9 cellular contexts compared by ENCODE assay signal in the genomic region with DNA sequence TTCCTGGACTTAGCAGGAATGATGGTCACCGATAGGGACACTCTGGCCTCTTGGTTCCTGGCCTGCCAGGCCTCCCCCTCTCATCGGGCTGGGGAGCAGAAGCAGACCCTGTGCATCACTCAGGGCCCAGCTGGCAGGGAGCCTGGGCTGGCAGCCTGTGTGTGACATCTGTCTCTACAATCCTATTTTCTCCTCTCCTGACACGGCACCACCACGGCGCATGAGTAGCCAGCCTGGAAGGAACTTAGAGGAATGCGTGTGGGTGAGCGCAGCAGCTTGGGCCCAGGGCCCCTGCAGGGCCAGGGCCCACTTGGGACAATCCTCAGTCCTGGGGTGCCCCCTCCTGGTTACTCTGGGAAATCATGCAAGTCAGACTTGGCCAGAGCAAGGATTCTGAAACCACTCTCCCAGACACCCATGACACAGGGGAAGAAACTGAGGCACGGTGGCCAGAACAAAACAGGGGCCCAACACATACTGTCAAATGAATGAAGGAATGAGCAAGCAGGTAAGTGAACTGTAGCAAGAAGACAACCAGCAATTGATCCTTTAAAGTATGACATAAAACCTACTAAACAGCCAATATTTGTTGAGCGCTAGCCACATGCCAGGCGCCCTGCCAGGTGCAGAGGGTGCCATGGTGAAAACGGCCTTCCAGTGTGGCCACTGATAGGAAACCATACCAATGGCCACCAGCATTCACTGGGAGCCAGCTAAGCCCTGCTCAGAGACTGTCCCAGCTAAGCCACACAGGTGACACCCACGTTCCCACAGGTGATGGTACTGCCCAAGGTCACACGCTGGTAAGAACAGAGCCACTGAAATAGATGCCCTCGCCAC. TPM values are rescaled to one million over a fixed set of nuclear protein-coding genes. Genes with fewer than 3 reads are reported as not detected.
DNase-seq lines count a peak whose midpoint lies in the region; ATAC-seq and TF ChIP-seq lines count a peak whose summit lies in the region.
"Had no signal": no experiment of that assay in that cellular context is flagged by ENCODE, and none has a peak within 500 bp of the region (broad histone marks: within the 10 kb centered on the region; RNA-seq: fewer than 3 reads in every experiment).

No MANE protein-coding gene starts in this region.

- TF ChIP-seq CTCF in coronary artery (IDR thresholded peaks at IDR 0.05) (peak; percentile 53), lower leg skin (IDR thresholded peaks at IDR 0.05) (no peak)

- CTCF ChIA-PET in activated CD4-positive, alpha-beta T cell treated with anti-CD3 and anti-CD28 coated beads, Interleukin-2, amount 10 ng/mL, durations not matched to agents 7 days and 5 days (lab: Charles Lee) = interaction anchor here (0.7 to 3.0 kb wide), 9 partner anchors 9 to 318 kb away, joined by 3 to 20 read pairs (median 4); no protein-coding TSS in a partner anchor

- TF ChIP-seq POLR2A in lower leg skin (IDR thresholded peaks at IDR 0.05) = no peak

- H3K4me1 Mint-ChIP-seq in activated CD4-positive, alpha-beta T cell treated with anti-CD3 and anti-CD28 coated beads, Interleukin-2, amount 10 ng/mL, durations not matched to agents 7 days and 5 days = no peaks in the 10 kb centered on the region

- intact Hi-C loops in lower leg skin (cut with DNase I; ENCODE audit: low total_unique reads) = loop anchor here (5.0 kb wide), 1 partner anchor 166 kb away; no protein-coding TSS in a partner anchor

- POLR2A ChIA-PET in activated CD4-positive, alpha-beta T cell treated with anti-CD3 and anti-CD28 coated beads, Interleukin-2, amount 10 ng/mL, durations not matched to agents 7 days and 5 days (lab: Charles Lee) = no interaction called here

- H3K36me3 Mint-ChIP-seq in activated CD4-positive, alpha-beta T cell treated with anti-CD3 and anti-CD28 coated beads, Interleukin-2, amount 10 ng/mL, durations not matched to agents 7 days and 5 days (ENCODE audit: low read depth) = no peaks in the 10 kb centered on the region

- no peak for ATAC-seq in GM19463 (IDR thresholded peaks at IDR 0.05; ENCODE audit: unreplicated experiment)

- H3K27ac ChIP-seq in coronary artery = no peak overlapping the region
- H3K27ac ChIP-seq: skin epidermis had no signal

- 28 to 33% methylated on average over 11 to 13 of the region's 14 CpGs for WGBS in lower leg skin, 2 donors

- H3K9me3 Mint-ChIP-seq in activated CD4-positive, alpha-beta T cell treated with anti-CD3 and anti-CD28 coated beads, Interleukin-2, amount 10 ng/mL, durations not matched to agents 7 days and 5 days = no peaks in the 10 kb centered on the region

- H3K27me3 Mint-ChIP-seq in activated CD4-positive, alpha-beta T cell treated with anti-CD3 and anti-CD28 coated beads, Interleukin-2, amount 10 ng/mL, durations not matched to agents 7 days and 5 days = peaks cover 4% of the 10 kb centered on the region

- H3K4me3 Mint-ChIP-seq in activated CD4-positive, alpha-beta T cell treated with anti-CD3 and anti-CD28 coated beads, Interleukin-2, amount 10 ng/mL, durations not matched to agents 7 days and 5 days = no peak overlapping the region

- DNase-seq in NCI-H2107 treated with DMSO at 0.1 percent for 48 hours (lab: John Stamatoyannopoulos, UW; ENCODE audit: unreplicated experiment) (peak; percentile 17), NCI-H2107 (lab: John Stamatoyannopoulos, UW) (no peak), NCI-H345 (lab: John Stamatoyannopoulos, UW) (peak; percentile 42), coronary artery (ENCODE audit: low spot score) (no peak), lower leg skin (ENCODE audit: low spot score in 2 of 2) (peak; percentile 35 to 91)
- DNase-seq in activated CD4-positive, alpha-beta T cell treated with anti-CD3 and anti-CD28 coated beads, Interleukin-2, amount 10 ng/mL, durations not matched to agents 7 days and 5 days = peak; percentile 75
- DNase-seq in stimulated activated CD4-positive, alpha-beta T cell treated with anti-CD3 and anti-CD28 coated beads, TNF-alpha, amount 100 ng/mL, for 24 hours (ENCODE audit: low read depth in 3 of 3) = peak; percentile 53 to 67 (median 59)

- H3K27ac Mint-ChIP-seq in activated CD4-positive, alpha-beta T cell treated with anti-CD3 and anti-CD28 coated beads, Interleukin-2, amount 10 ng/mL, durations not matched to agents 7 days and 5 days = no peak overlapping the region

- no peak overlapping the region for H3K4me3 ChIP-seq in coronary artery
- no peak overlapping the region for H3K4me3 ChIP-seq in lower leg skin (ENCODE audit: low read depth, poor library complexity, severe bottlenecking)
- H3K4me3 ChIP-seq: skin epidermis had no signal

RNA-seq across cellular contexts. Expression of a gene that starts 13.3 kb away (rescaled TPM):
- under 1 TPM in 1 of 2 experiments, not detected in 1; 0.47 TPM for total RNA-seq in activated CD4-positive, alpha-beta T cell treated with anti-CD3 and anti-CD28 coated beads, Interleukin-2, amount 10 ng/mL, durations not matched to agents 7 days and 5 days
- 1 to 10 TPM in 2 of 4 donors, not detected in 2; 1.1 to 1.7 TPM for total RNA-seq in lower leg skin

RNA-seq across cellular contexts. Expression of a gene that starts 16.8 kb away (rescaled TPM):
- under 1 TPM; 0.27 to 0.31 TPM for total RNA-seq in activated CD4-positive, alpha-beta T cell treated with anti-CD3 and anti-CD28 coated beads, Interleukin-2, amount 10 ng/mL, durations not matched to agents 7 days and 5 days
- total RNA-seq in lower leg skin = 1 to 10 TPM; 1.2 to 3.6 (median 1.8) TPM

RNA-seq across cellular contexts. Expression of a gene that starts 51.8 kb away (rescaled TPM):
- 10 to 100 TPM; 45.6 to 48.1 TPM for total RNA-seq in activated CD4-positive, alpha-beta T cell treated with anti-CD3 and anti-CD28 coated beads, Interleukin-2, amount 10 ng/mL, durations not matched to agents 7 days and 5 days
- 100 to 1,000 TPM in 1 of 4 donors, 10 to 100 TPM in 3; 70.5 to 102 (median 84.1) TPM for total RNA-seq in lower leg skin

RNA-seq across cellular contexts. Expression of a gene that starts 58.2 kb away (rescaled TPM):
- total RNA-seq in activated CD4-positive, alpha-beta T cell treated with anti-CD3 and anti-CD28 coated beads, Interleukin-2, amount 10 ng/mL, durations not matched to agents 7 days and 5 days = under 1 TPM; 0.35 to 0.37 TPM
- total RNA-seq in lower leg skin = 1 to 10 TPM; 1.5 to 3.6 (median 2.0) TPM

Comparison
In these comparisons a context has a peak if more than half of its experiments do, and no peak if none do; other contexts are left out.
1. DNase-seq: peak in NCI-H2107 treated with DMSO at 0.1 percent for 48 hours (single experiment), NCI-H345 (single experiment), activated CD4-positive, alpha-beta T cell treated with anti-CD3 and anti-CD28 coated beads, Interleukin-2, amount 10 ng/mL, durations not matched to agents 7 days and 5 days (single experiment), lower leg skin (2 of 2) and stimulated activated CD4-positive, alpha-beta T cell treated with anti-CD3 and anti-CD28 coated beads, TNF-alpha, amount 100 ng/mL, for 24 hours (3 of 3); none in NCI-H2107 (single experiment) and coronary artery (single experiment).